In genomic region chr14:69582207-69582606, GRCh38 we compare ENCODE assay signal across 28 cellular contexts. TPM values are rescaled to one million over a fixed set of nuclear protein-coding genes. Genes with fewer than 3 reads are reported as not detected.
DNase-seq lines count a peak whose midpoint lies in the region; ATAC-seq and TF ChIP-seq lines count a peak whose summit lies in the region.
"Had no signal": no experiment of that assay in that cellular context is flagged by ENCODE, and none has a peak within 500 bp of the region (broad histone marks: within the 10 kb centered on the region; RNA-seq: fewer than 3 reads in every experiment).

No MANE protein-coding gene starts in this region.

- TF ChIP-seq CTCF in astrocyte of the spinal cord (IDR thresholded peaks at IDR 0.05; ENCODE audit: low read depth, low read length), result no peak
- TF ChIP-seq CTCF in endothelial cell (IDR thresholded peaks at IDR 0.05; ENCODE audit: unreplicated experiment), result no peak

- no peak overlapping the region for H3K4me3 Mint-ChIP-seq in endothelial cell (ENCODE audit: unreplicated experiment)
- H3K4me3 Mint-ChIP-seq: activated T-cell treated with anti-CD3 and anti-CD28 coated beads, Interleukin-2, amount 50 U/mL, for 4 hours; CD8-positive, alpha-beta memory T cell; H9; memory B cell; T-helper 2 cell treated with Interferon-gamma antibody and Interleukin-4, amounts not matched to agents 5 μg/mL and 100 μg/mL, for 36 hours had no signal

- in situ Hi-C loops in astrocyte of the spinal cord (cut with HindIII; ENCODE audit: low sequenced_read_pairs), result no loop called here

- H3K27ac Mint-ChIP-seq in endothelial cell (ENCODE audit: unreplicated experiment), result no peak overlapping the region
- H3K27ac Mint-ChIP-seq: H9; memory B cell; T-helper 2 cell treated with Interferon-gamma antibody and Interleukin-4, amounts not matched to agents 5 μg/mL and 100 μg/mL, for 36 hours had no signal

- peak; percentile 57 for ATAC-seq in left ventricle myocardium superior
- no peak for ATAC-seq in Right ventricle myocardium inferior
- ATAC-seq in HG03521 (IDR thresholded peaks at IDR 0.05; ENCODE audit: unreplicated experiment), result no peak
- ATAC-seq: activated T-cell treated with anti-CD3 and anti-CD28 coated beads, Interleukin-2, amount 50 U/mL, for 4 hours; body of pancreas had no signal

- no peak overlapping the region for H3K4me3 ChIP-seq in astrocyte of the spinal cord (ENCODE audit: low read depth, low read length)
- H3K4me3 ChIP-seq: body of pancreas, sigmoid colon had no signal

- peaks cover 19% of the 10 kb centered on the region for H3K4me1 Mint-ChIP-seq in endothelial cell (ENCODE audit: unreplicated experiment)
- H3K4me1 Mint-ChIP-seq: CD8-positive, alpha-beta memory T cell had no signal

- DNase-seq in left ventricle myocardium superior (no peak), Right ventricle myocardium inferior (ENCODE audit: missing footprints) (no peak), astrocyte of the spinal cord (ENCODE audit: low read depth, low spot score) (peak; percentile 35), hepatic stellate cell (ENCODE audit: low spot score) (peak; percentile 42), endothelial cell (ENCODE audit: low spot score) (no peak), GDM1 (lab: John Stamatoyannopoulos, UW) (no peak)
- DNase-seq in activated CD8-positive, alpha-beta memory T cell treated with anti-CD3 and anti-CD28 coated beads, Interleukin-2, amount 50 U/mL, for 4 hours, result no peak
- DNase-seq: 8988T; activated CD4-positive, alpha-beta T cell treated with anti-CD3 and anti-CD28 coated beads for 48 hours; activated gamma-delta T cell treated with Interleukin-2 at 50 U/mL for 16 hours; activated T-cell treated with anti-CD3 and anti-CD28 coated beads, Interleukin-2, amount 50 U/mL, for 4 hours; body of pancreas; CD8-positive, alpha-beta memory T cell; GF-D8; H9; MV-4-11; NCI-H146; NCI-H2107; NCI-H446 treated with DMSO at 0.1 percent for 48 hours; OCI-M1; SHP77; sigmoid colon; stimulated activated CD4-positive, alpha-beta T cell treated with anti-CD3 and anti-CD28 coated beads, Interleukin-15, amount 100 ng/mL, for 24 hours; stimulated activated naive CD4-positive, alpha-beta T cell had no signal

- H3K27me3 Mint-ChIP-seq in endothelial cell (ENCODE audit: unreplicated experiment), result peaks cover 1% of the 10 kb centered on the region

- H3K9me3 Mint-ChIP-seq in endothelial cell (ENCODE audit: unreplicated experiment), result no peaks in the 10 kb centered on the region
- H3K9me3 Mint-ChIP-seq: activated T-cell treated with anti-CD3 and anti-CD28 coated beads, Interleukin-2, amount 50 U/mL, for 4 hours; CD8-positive, alpha-beta memory T cell; H9; memory B cell; T-helper 2 cell treated with Interferon-gamma antibody and Interleukin-4, amounts not matched to agents 5 μg/mL and 100 μg/mL, for 36 hours had no signal

- intact Hi-C loops in left ventricle myocardium superior (cut with micrococcal nuclease), result no loop called here
- intact Hi-C loops in Right ventricle myocardium inferior (cut with DNase I), result no loop called here

- H3K36me3 Mint-ChIP-seq in endothelial cell (ENCODE audit: low read depth, unreplicated experiment), result no peaks in the 10 kb centered on the region
- H3K36me3 Mint-ChIP-seq: CD8-positive, alpha-beta memory T cell; memory B cell had no signal

RNA-seq across cellular contexts. Expression of gene CCDC177, which starts 7.5 kb away (rescaled TPM):
- total RNA-seq in left ventricle myocardium superior (not detected), Right ventricle myocardium inferior (not detected), endothelial cell (ENCODE audit: unreplicated experiment) (not detected)
- total RNA-seq: body of pancreas; CD8-positive, alpha-beta memory T cell; posterior vena cava; sigmoid colon had no signal

RNA-seq across cellular contexts. Expression of gene SUSD6, which starts 29.2 kb away (rescaled TPM):
- 21.4 TPM for total RNA-seq in left ventricle myocardium superior
- total RNA-seq in Right ventricle myocardium inferior, result 22.4 TPM
- total RNA-seq in endothelial cell (ENCODE audit: unreplicated experiment), result 71.5 TPM

Comparison
In these comparisons a context has a peak if more than half of its experiments do, and no peak if none do; other contexts are left out.
1. DNase-seq: peak in astrocyte of the spinal cord (single experiment) and hepatic stellate cell (single experiment); none in left ventricle myocardium superior (single experiment), Right ventricle myocardium inferior (single experiment), endothelial cell (single experiment), activated CD8-positive, alpha-beta memory T cell treated with anti-CD3 and anti-CD28 coated beads, Interleukin-2, amount 50 U/mL, for 4 hours (single experiment) and GDM1 (single experiment).